16 cellular contexts compared by ENCODE assay signal in genomic region chr12:16607895-16608294, GRCh38. TPM values are rescaled to one million over a fixed set of nuclear protein-coding genes. Genes with fewer than 3 reads are reported as not detected.
DNase-seq lines count a peak whose midpoint lies in the region; ATAC-seq and TF ChIP-seq lines count a peak whose summit lies in the region.
"Had no signal": no experiment of that assay in that cellular context is flagged by ENCODE, and none has a peak within 500 bp of the region (broad histone marks: within the 10 kb centered on the region; RNA-seq: fewer than 3 reads in every experiment).

No MANE protein-coding gene starts in this region.

- ATAC-seq in upper lobe of right lung (peak; percentile 67), HG03378 (IDR thresholded peaks at IDR 0.05; ENCODE audit: unreplicated experiment) (no peak)
- ATAC-seq: HCT116, Panc1 had no signal

- H3K4me1 ChIP-seq in cardiac muscle cell (ENCODE audit: low read depth) (peaks cover 23% of the 10 kb centered on the region), upper lobe of right lung (no peaks in the 10 kb centered on the region)

- DNase-seq in cardiac muscle cell (ENCODE audit: low read depth in 1 of 2, low spot score in 1 of 2) (no peak), cardiac septum (ENCODE audit: low spot score) (no peak), nephron progenitor cell (no peak), upper lobe of right lung (no peak), epidermal melanocyte (ENCODE audit: insufficient read length, low spot score) (no peak)
- no peak for DNase-seq in stimulated activated CD4-positive, alpha-beta T cell treated with anti-CD3 and anti-CD28 coated beads, Interleukin-4, amount 100 ng/mL, for 1 hour
- DNase-seq: activated naive CD4-positive, alpha-beta T cell treated with anti-CD3 and anti-CD28 coated beads for 36 hours; Kasumi-1; kidney; naive B cell had no signal

- peaks cover 74% of the 10 kb centered on the region for H3K27me3 Mint-ChIP-seq in nephron progenitor cell (ENCODE audit: low read depth, poor library complexity)

- no peak overlapping the region for H3K27ac Mint-ChIP-seq in nephron progenitor cell
- H3K27ac Mint-ChIP-seq: activated naive CD4-positive, alpha-beta T cell treated with anti-CD3 and anti-CD28 coated beads for 36 hours; naive B cell; stimulated activated naive CD8-positive, alpha-beta T cell treated with anti-CD3 and anti-CD28 coated beads, Interleukin-15, Interleukin-2, amounts not matched to agents 100 ng/mL and 50 ng/mL, for 24 hours had no signal

- H3K4me1 Mint-ChIP-seq in nephron progenitor cell = peaks cover 75% of the 10 kb centered on the region

- H3K4me3 Mint-ChIP-seq in nephron progenitor cell = peak overlapping the region; percentile 65
- H3K4me3 Mint-ChIP-seq: activated naive CD4-positive, alpha-beta T cell treated with anti-CD3 and anti-CD28 coated beads for 36 hours; stimulated activated naive CD8-positive, alpha-beta T cell treated with anti-CD3 and anti-CD28 coated beads, Interleukin-15, Interleukin-2, amounts not matched to agents 100 ng/mL and 50 ng/mL, for 24 hours had no signal

- no peaks in the 10 kb centered on the region for H3K36me3 Mint-ChIP-seq in nephron progenitor cell (ENCODE audit: low read depth)

- peaks cover 46% of the 10 kb centered on the region for H3K27me3 ChIP-seq in cardiac muscle cell
- no peaks in the 10 kb centered on the region for H3K27me3 ChIP-seq in upper lobe of right lung

- H3K9me3 Mint-ChIP-seq in nephron progenitor cell = no peaks in the 10 kb centered on the region
- H3K9me3 Mint-ChIP-seq: activated naive CD4-positive, alpha-beta T cell treated with anti-CD3 and anti-CD28 coated beads for 36 hours had no signal

- peak overlapping the region; percentile 86 for H3K4me3 ChIP-seq in cardiac muscle cell
- peak overlapping the region; percentile 54 for H3K4me3 ChIP-seq in upper lobe of right lung

- H3K36me3 ChIP-seq in cardiac muscle cell = no peaks in the 10 kb centered on the region
- H3K36me3 ChIP-seq in upper lobe of right lung = no peaks in the 10 kb centered on the region

- no peak for TF ChIP-seq CTCF in cardiac muscle cell (IDR thresholded peaks at IDR 0.05; ENCODE audit: low read depth, low read length)
- TF ChIP-seq CTCF in nephron progenitor cell (IDR thresholded peaks at IDR 0.05) = no peak
- no peak for TF ChIP-seq CTCF in upper lobe of right lung (IDR thresholded peaks at IDR 0.05)

- H3K9me3 ChIP-seq in cardiac muscle cell (ENCODE audit: low read depth) (no peaks in the 10 kb centered on the region), upper lobe of right lung (no peaks in the 10 kb centered on the region)

- H3K27ac ChIP-seq in cardiac muscle cell = peak overlapping the region; percentile 58
- peak overlapping the region; percentile 85 for H3K27ac ChIP-seq in angular gyrus (ENCODE audit: low read depth, low read length)
- peak overlapping the region; percentile 72 for H3K27ac ChIP-seq in upper lobe of right lung
- H3K27ac ChIP-seq: HL-60 had no signal

- intact Hi-C loops in cardiac septum (cut with DNase I) = no loop called here
- intact Hi-C loops in upper lobe of right lung (cut with DNase I) = no loop called here

RNA-seq across cellular contexts. Expression of gene LMO3, which starts 1.9 kb away (rescaled TPM):
- total RNA-seq in cardiac muscle cell (26.2 and 29.3 TPM in 2 replicates), cardiac septum (0.38 TPM), upper lobe of right lung (170 TPM)
- 12.2 and 37.6 TPM in 2 replicates for polyA plus RNA-seq in cardiac muscle cell
- total RNA-seq: activated naive CD4-positive, alpha-beta T cell treated with anti-CD3 and anti-CD28 coated beads for 36 hours had no signal

Comparison
In these comparisons a context has a peak if more than half of its experiments do, and no peak if none do; other contexts are left out.
1. RNA of gene LMO3, which starts 1.9 kb away (total RNA-seq): 170 TPM in upper lobe of right lung (single experiment) and 26.2 to 29.3 TPM in cardiac muscle cell; 0.38 TPM in cardiac septum (single experiment); every median in the first group is over 10 times any median in the second.
2. Peak in every context shown above with its lines, with median percentiles within 50 percentile points of each other: H3K27ac ChIP-seq.